In genomic region chr19:18440421-18440877, GRCh38 we compare ENCODE assay signal across 8 cellular contexts. TPM values are rescaled to one million over a fixed set of nuclear protein-coding genes. Genes with fewer than 3 reads are reported as not detected.
A peak's percentile ranks its signal among the peaks of the same experiment; 100 is the strongest.
DNase-seq lines count a peak whose midpoint lies in the region; ATAC-seq and TF ChIP-seq lines count a peak whose summit lies in the region.
"Had no signal": no experiment of that assay in that cellular context is flagged by ENCODE, and none has a peak within 500 bp of the region (broad histone marks: within the 10 kb centered on the region; RNA-seq: fewer than 3 reads in every experiment).

No MANE protein-coding gene starts in this region.

- peaks cover 27% of the 10 kb centered on the region for H3K4me1 Mint-ChIP-seq in activated naive CD4-positive, alpha-beta T cell treated with anti-CD3 and anti-CD28 coated beads for 36 hours (ENCODE audit: low read depth)
- H3K4me1 Mint-ChIP-seq in naive thymus-derived CD4-positive, alpha-beta T cell: peaks cover 11 to 40% (median 32%) of the 10 kb centered on the region in 7 donors

- intact Hi-C loops in activated naive CD4-positive, alpha-beta T cell treated with anti-CD3 and anti-CD28 coated beads for 36 hours (cut with micrococcal nuclease): no loop called here
- intact Hi-C loops in naive thymus-derived CD4-positive, alpha-beta T cell (cut with micrococcal nuclease): no loop called here

- CTCF ChIA-PET in activated naive CD4-positive, alpha-beta T cell treated with anti-CD3 and anti-CD28 coated beads for 36 hours (lab: Charles Lee): interaction anchor here (3.6 kb wide), 1 partner anchor 11 kb away, joined by 16 read pairs; no protein-coding TSS in a partner anchor
- CTCF ChIA-PET in naive thymus-derived CD4-positive, alpha-beta T cell (lab: Charles Lee): interaction anchor here (1.0 to 2.9 kb wide), 3 partner anchors 10 to 21 kb away, joined by 3 to 11 read pairs (median 4); no protein-coding TSS in a partner anchor

- H3K27ac Mint-ChIP-seq in activated naive CD4-positive, alpha-beta T cell treated with anti-CD3 and anti-CD28 coated beads for 36 hours: no peak overlapping the region
- H3K27ac Mint-ChIP-seq in naive thymus-derived CD4-positive, alpha-beta T cell: peak overlapping the region; percentile 15 to 80 (median 36)

- peaks cover 2% of the 10 kb centered on the region for H3K36me3 Mint-ChIP-seq in activated naive CD4-positive, alpha-beta T cell treated with anti-CD3 and anti-CD28 coated beads for 36 hours (ENCODE audit: low read depth)
- peaks cover 0 to 19% (median 0%) of the 10 kb centered on the region in 5 donors for H3K36me3 Mint-ChIP-seq in naive thymus-derived CD4-positive, alpha-beta T cell

- H3K36me3 ChIP-seq in GM06990 (ENCODE audit: control insufficient read depth, insufficient read depth, low read length): peaks cover 19% of the 10 kb centered on the region
- H3K36me3 ChIP-seq in Karpas-422 (ENCODE audit: insufficient read depth, low read length): peaks cover 14% of the 10 kb centered on the region
- peaks cover 0 to 22% (median 2%) of the 10 kb centered on the region in 3 experiments for H3K36me3 ChIP-seq in naive thymus-derived CD4-positive, alpha-beta T cell (ENCODE audit: control insufficient read depth in 2 of 3, insufficient read depth in 3 of 3, low read length in 3 of 3)

- TF ChIP-seq CTCF in GM06990 (IDR thresholded peaks at IDR 0.05; ENCODE audit: insufficient read depth, low read length, poor library complexity, severe bottlenecking): peak; percentile 52

- H2AFZ ChIP-seq in Karpas-422 (ENCODE audit: low read length): no peak overlapping the region

- H4K20me1 ChIP-seq in Karpas-422 (ENCODE audit: insufficient read depth, low read depth, low read length): no peaks in the 10 kb centered on the region

- H3K4me1 ChIP-seq in Karpas-422 (ENCODE audit: low read length): peaks cover 32% of the 10 kb centered on the region
- H3K4me1 ChIP-seq in naive thymus-derived CD4-positive, alpha-beta T cell (ENCODE audit: control insufficient read depth in 2 of 2, insufficient read depth in 2 of 2, low read length in 2 of 2): peaks cover 7 to 20% of the 10 kb centered on the region in 2 donors

- peaks cover 3% of the 10 kb centered on the region for H3K9me3 Mint-ChIP-seq in activated naive CD4-positive, alpha-beta T cell treated with anti-CD3 and anti-CD28 coated beads for 36 hours
- H3K9me3 Mint-ChIP-seq in naive thymus-derived CD4-positive, alpha-beta T cell: peaks cover 0 to 5% (median 0%) of the 10 kb centered on the region in 11 donors

- no peaks in the 10 kb centered on the region for H3K79me2 ChIP-seq in Karpas-422 (ENCODE audit: low read length)

- no peak overlapping the region for H3K4me3 ChIP-seq in GM06990 (replicated peaks; ENCODE audit: low read depth, low read length)
- no peak overlapping the region for H3K4me3 ChIP-seq in Karpas-422 (ENCODE audit: low read length)
- no peak overlapping the region for H3K4me3 ChIP-seq in naive thymus-derived CD4-positive, alpha-beta T cell (ENCODE audit: low read length)

- no peaks in the 10 kb centered on the region for H3K9me3 ChIP-seq in Karpas-422 (ENCODE audit: low read length)
- no peaks in the 10 kb centered on the region for H3K9me3 ChIP-seq in naive thymus-derived CD4-positive, alpha-beta T cell (ENCODE audit: control insufficient read depth in 2 of 3, low read length in 3 of 3)

- no peak overlapping the region for H3K9ac ChIP-seq in Karpas-422 (ENCODE audit: low read length)

- POLR2A ChIA-PET in naive thymus-derived CD4-positive, alpha-beta T cell (lab: Charles Lee): interaction anchor here (1.1 kb wide), 1 partner anchor 22 kb away, joined by 3 read pairs; the partner anchor contains the start of gene SSBP4

- H3K27ac ChIP-seq in Karpas-422 (ENCODE audit: low read length): no peak overlapping the region
- H3K27ac ChIP-seq in naive thymus-derived CD4-positive, alpha-beta T cell (ENCODE audit: low read depth, low read length): no peak overlapping the region

- no peaks in the 10 kb centered on the region for H3K27me3 ChIP-seq in GM06990 (replicated peaks; ENCODE audit: control insufficient read depth, insufficient read depth, low read length)
- no peaks in the 10 kb centered on the region for H3K27me3 ChIP-seq in Karpas-422 (ENCODE audit: low read length)
- no peaks in the 10 kb centered on the region for H3K27me3 ChIP-seq in naive thymus-derived CD4-positive, alpha-beta T cell (ENCODE audit: control insufficient read depth in 2 of 2, insufficient read depth in 2 of 2, low read length in 2 of 2)

- no peak overlapping the region for H3K4me2 ChIP-seq in Karpas-422 (ENCODE audit: low read depth, low read length, poor library complexity, severe bottlenecking)

- no peaks in the 10 kb centered on the region for H3K9me2 ChIP-seq in Karpas-422 (replicated peaks; ENCODE audit: insufficient read depth, low read length)

- no peak for DNase-seq in GM06990 (ENCODE audit: extremely low read depth, insufficient read length)
- peak; percentile 81 for DNase-seq in Karpas-422
- DNase-seq in activated naive CD4-positive, alpha-beta T cell treated with anti-CD3 and anti-CD28 coated beads for 36 hours: peak; percentile 61
- DNase-seq in naive thymus-derived CD4-positive, alpha-beta T cell: no peak
- DNase-seq in stimulated activated CD4-positive, alpha-beta T cell treated with anti-CD3 and anti-CD28 coated beads, Interleukin-4, amount 100 ng/mL, for 1 hour: no peak
- DNase-seq: amniotic stem cell had no signal

- H3K27me3 Mint-ChIP-seq in activated naive CD4-positive, alpha-beta T cell treated with anti-CD3 and anti-CD28 coated beads for 36 hours (ENCODE audit: low read depth): no peaks in the 10 kb centered on the region
- peaks cover 0 to 2% (median 0%) of the 10 kb centered on the region in 5 donors for H3K27me3 Mint-ChIP-seq in naive thymus-derived CD4-positive, alpha-beta T cell

- peak; percentile 26 for ATAC-seq in naive thymus-derived CD4-positive, alpha-beta T cell
- ATAC-seq in GM21717 (IDR thresholded peaks at IDR 0.05; ENCODE audit: unreplicated experiment) (no peak), HG03159 (IDR thresholded peaks at IDR 0.05; ENCODE audit: unreplicated experiment) (no peak)

- no peak overlapping the region for H3K4me3 Mint-ChIP-seq in activated naive CD4-positive, alpha-beta T cell treated with anti-CD3 and anti-CD28 coated beads for 36 hours
- H3K4me3 Mint-ChIP-seq in naive thymus-derived CD4-positive, alpha-beta T cell: peak overlapping the region in 1 of 10 donors; percentile 18

RNA-seq across cellular contexts. Expression of gene ISYNA1, which starts 2.5 kb away (rescaled TPM):
- 4.1 and 10.0 TPM in 2 replicates for total RNA-seq in Karpas-422 (2014; rRNA removed; shearing (Covaris generic); ENCODE audit: low replicate concordance)
- total RNA-seq in activated naive CD4-positive, alpha-beta T cell treated with anti-CD3 and anti-CD28 coated beads for 36 hours: 10 to 100 TPM; 12.3 to 14.3 TPM
- total RNA-seq in naive thymus-derived CD4-positive, alpha-beta T cell: 10 to 100 TPM in 4 of 5 experiments, 1 to 10 TPM in 1; 9.5 to 42.5 (median 42.0) TPM
- polyA plus RNA-seq in naive thymus-derived CD4-positive, alpha-beta T cell: 10 to 100 TPM; 21.9 to 29.0 TPM

RNA-seq across cellular contexts. Expression of gene SSBP4, which starts 21.3 kb away (rescaled TPM):
- 22.5 and 73.2 TPM in 2 replicates for total RNA-seq in Karpas-422 (2014; rRNA removed; shearing (Covaris generic); ENCODE audit: low replicate concordance)
- 10 to 100 TPM; 62.6 to 71.4 TPM for total RNA-seq in activated naive CD4-positive, alpha-beta T cell treated with anti-CD3 and anti-CD28 coated beads for 36 hours
- total RNA-seq in naive thymus-derived CD4-positive, alpha-beta T cell: 100 to 1,000 TPM in 1 of 5 experiments, 10 to 100 TPM in 4; 27.0 to 185 (median 40.7) TPM
- polyA plus RNA-seq in naive thymus-derived CD4-positive, alpha-beta T cell: 10 to 100 TPM; 33.5 to 42.8 TPM

RNA-seq across cellular contexts. Expression of gene LRRC25, which starts 43.0 kb away (rescaled TPM):
- 1.6 and 2.2 TPM in 2 replicates for total RNA-seq in Karpas-422 (2014; rRNA removed; shearing (Covaris generic); ENCODE audit: low replicate concordance)
- not detected for total RNA-seq in activated naive CD4-positive, alpha-beta T cell treated with anti-CD3 and anti-CD28 coated beads for 36 hours
- 10 to 100 TPM in 1 of 5 experiments, 1 to 10 TPM in 2, under 1 TPM in 2; 0.15 to 68.6 (median 1.2) TPM for total RNA-seq in naive thymus-derived CD4-positive, alpha-beta T cell
- polyA plus RNA-seq in naive thymus-derived CD4-positive, alpha-beta T cell: under 1 TPM; 0.20 to 0.44 TPM

RNA-seq across cellular contexts. Expression of gene GDF15, which starts 54.5 kb away (rescaled TPM):
- 0.97 TPM in 1 of 2 replicates, not detected in the other for total RNA-seq in Karpas-422 (2014; rRNA removed; shearing (Covaris generic); ENCODE audit: low replicate concordance)
- under 1 TPM in 1 of 2 experiments, not detected in 1; 0.20 TPM for total RNA-seq in activated naive CD4-positive, alpha-beta T cell treated with anti-CD3 and anti-CD28 coated beads for 36 hours
- under 1 TPM in 4 of 5 experiments, not detected in 1; 0.32 to 0.73 (median 0.58) TPM for total RNA-seq in naive thymus-derived CD4-positive, alpha-beta T cell
- polyA plus RNA-seq in naive thymus-derived CD4-positive, alpha-beta T cell: not detected

Comparison
In these comparisons a context has a peak if more than half of its experiments do, and no peak if none do; other contexts are left out.
1. DNase-seq: peak in Karpas-422 (single experiment) and activated naive CD4-positive, alpha-beta T cell treated with anti-CD3 and anti-CD28 coated beads for 36 hours (single experiment); none in GM06990 (single experiment), naive thymus-derived CD4-positive, alpha-beta T cell (0 of 9) and stimulated activated CD4-positive, alpha-beta T cell treated with anti-CD3 and anti-CD28 coated beads, Interleukin-4, amount 100 ng/mL, for 1 hour (single experiment).